In the genomic region with DNA sequence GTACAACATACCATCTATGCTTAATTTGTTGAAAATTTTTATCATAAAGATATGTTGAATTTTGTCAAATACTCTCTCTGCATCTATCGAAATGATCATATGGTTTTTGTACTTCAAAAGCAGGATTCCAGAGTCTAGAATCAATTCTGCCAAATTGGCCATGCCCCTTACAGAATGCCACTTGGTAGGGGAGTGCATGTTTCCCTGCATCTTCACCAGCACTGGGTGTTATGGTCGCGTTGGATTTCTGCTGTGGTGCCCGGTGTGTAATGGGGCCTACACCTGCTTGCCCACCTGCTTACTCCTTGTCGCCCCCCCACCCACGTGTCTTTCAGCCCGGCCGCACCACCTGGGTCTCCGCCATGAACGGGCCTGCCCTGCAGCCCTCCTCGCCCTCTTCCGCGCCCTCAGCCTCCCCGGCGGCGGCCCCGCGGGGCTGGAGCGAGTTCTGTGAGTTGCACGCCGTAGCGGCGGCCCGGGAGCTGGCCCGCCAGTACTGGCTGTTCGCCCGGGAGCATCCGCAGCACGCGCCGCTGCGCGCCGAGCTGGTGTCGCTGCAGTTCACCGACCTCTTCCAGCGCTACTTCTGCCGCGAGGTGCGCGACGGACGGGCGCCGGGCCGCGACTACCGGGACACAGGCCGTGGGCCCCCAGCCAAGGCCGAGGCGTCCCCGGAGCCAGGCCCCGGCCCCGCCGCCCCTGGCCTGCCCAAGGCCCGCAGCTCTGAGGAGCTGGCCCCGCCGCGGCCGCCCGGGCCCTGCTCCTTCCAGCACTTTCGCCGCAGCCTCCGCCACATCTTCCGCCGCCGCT, we compare ENCODE assay signal across 2 cellular contexts.
TF ChIP-seq lines count a peak whose summit lies in the region.

No MANE protein-coding gene starts in this region.

TF ChIP-seq in GM23338, 12 proteins besides CTCF, POLR2A, EP300 and RAD21:
- TF ChIP-seq ZNF462 (CRISPR knock-in tag; IDR thresholded peaks at IDR 0.05) = no peak
- no peak for TF ChIP-seq ETS1 (IDR thresholded peaks at IDR 0.05)
- no peak for TF ChIP-seq STAT1 (IDR thresholded peaks at IDR 0.05; ENCODE audit: unreplicated experiment)
- no peak for TF ChIP-seq POLR2AphosphoS5 (IDR thresholded peaks at IDR 0.05; ENCODE audit: low read depth)
- no peak for TF ChIP-seq JUNB (IDR thresholded peaks at IDR 0.05; ENCODE audit: unreplicated experiment)

TF ChIP-seq in K562, 482 proteins besides CTCF, POLR2A, EP300 and RAD21:
- TF ChIP-seq RBFOX2 (IDR thresholded peaks at IDR 0.05; ENCODE audit: low read depth, low read length) = peak; percentile 50; the same call in 1 of the 2 replicates
- no peak for TF ChIP-seq ZNF232 (CRISPR knock-in tag; IDR thresholded peaks at IDR 0.05)
- TF ChIP-seq WHSC1 (IDR thresholded peaks at IDR 0.05; ENCODE audit: low read length) = no peak
- no peak for TF ChIP-seq ZNF347 (CRISPR knock-in tag; IDR thresholded peaks at IDR 0.05; ENCODE audit: low read depth)
- no peak for TF ChIP-seq CHD4 (IDR thresholded peaks at IDR 0.05; ENCODE audit: insufficient read depth, insufficient replicate concordance, low read depth, low read length, poor library complexity, severe bottlenecking)
- no peak for TF ChIP-seq YBX1 (IDR thresholded peaks at IDR 0.05)
- TF ChIP-seq MYC (IDR thresholded peaks at IDR 0.05; ENCODE audit: low read depth, low read length) = no peak
- TF ChIP-seq MYC (CRISPR knock-in tag; IDR thresholded peaks at IDR 0.05; ENCODE audit: borderline replicate concordance, low read depth) = no peak
- TF ChIP-seq, protein P1, sequence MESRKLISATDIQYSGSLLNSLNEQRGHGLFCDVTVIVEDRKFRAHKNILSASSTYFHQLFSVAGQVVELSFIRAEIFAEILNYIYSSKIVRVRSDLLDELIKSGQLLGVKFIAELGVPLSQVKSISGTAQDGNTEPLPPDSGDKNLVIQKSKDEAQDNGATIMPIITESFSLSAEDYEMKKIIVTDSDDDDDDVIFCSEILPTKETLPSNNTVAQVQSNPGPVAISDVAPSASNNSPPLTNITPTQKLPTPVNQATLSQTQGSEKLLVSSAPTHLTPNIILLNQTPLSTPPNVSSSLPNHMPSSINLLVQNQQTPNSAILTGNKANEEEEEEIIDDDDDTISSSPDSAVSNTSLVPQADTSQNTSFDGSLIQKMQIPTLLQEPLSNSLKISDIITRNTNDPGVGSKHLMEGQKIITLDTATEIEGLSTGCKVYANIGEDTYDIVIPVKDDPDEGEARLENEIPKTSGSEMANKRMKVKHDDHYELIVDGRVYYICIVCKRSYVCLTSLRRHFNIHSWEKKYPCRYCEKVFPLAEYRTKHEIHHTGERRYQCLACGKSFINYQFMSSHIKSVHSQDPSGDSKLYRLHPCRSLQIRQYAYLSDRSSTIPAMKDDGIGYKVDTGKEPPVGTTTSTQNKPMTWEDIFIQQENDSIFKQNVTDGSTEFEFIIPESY (CRISPR knock-in tag; IDR thresholded peaks at IDR 0.05) = peak; percentile 70; the same call in 1 of the 2 replicates
- TF ChIP-seq, protein P2, sequence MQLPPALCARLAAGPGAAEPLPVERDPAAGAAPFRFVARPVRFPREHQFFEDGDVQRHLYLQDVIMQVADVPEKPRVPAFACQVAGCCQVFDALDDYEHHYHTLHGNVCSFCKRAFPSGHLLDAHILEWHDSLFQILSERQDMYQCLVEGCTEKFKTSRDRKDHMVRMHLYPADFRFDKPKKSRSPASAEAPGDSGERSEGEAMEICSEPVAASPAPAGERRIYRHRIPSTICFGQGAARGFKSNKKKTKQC (CRISPR knock-in tag; IDR thresholded peaks at IDR 0.05) = no peak
